1 cellular context compared by ENCODE assay signal in genomic region chr11:59427068-59427382, GRCh38.
TF ChIP-seq lines count a peak whose summit lies in the region.

No MANE protein-coding gene starts in this region.

TF ChIP-seq in H1, 55 proteins besides CTCF, POLR2A, EP300 and RAD21:
- no peak for TF ChIP-seq CHD7 (IDR thresholded peaks at IDR 0.05; ENCODE audit: insufficient replicate concordance, low read length)
- no peak for TF ChIP-seq JUN (IDR thresholded peaks at IDR 0.05; ENCODE audit: low read depth, low read length)
- no peak for TF ChIP-seq ATF3 (IDR thresholded peaks at IDR 0.05; ENCODE audit: insufficient read depth, low read depth, low read length)
- no peak for TF ChIP-seq ASH2L (IDR thresholded peaks at IDR 0.05; ENCODE audit: low read length)
- no peak for TF ChIP-seq RBBP5 (IDR thresholded peaks at IDR 0.05; ENCODE audit: borderline replicate concordance, low read depth, low read length)
- TF ChIP-seq, protein P1, sequence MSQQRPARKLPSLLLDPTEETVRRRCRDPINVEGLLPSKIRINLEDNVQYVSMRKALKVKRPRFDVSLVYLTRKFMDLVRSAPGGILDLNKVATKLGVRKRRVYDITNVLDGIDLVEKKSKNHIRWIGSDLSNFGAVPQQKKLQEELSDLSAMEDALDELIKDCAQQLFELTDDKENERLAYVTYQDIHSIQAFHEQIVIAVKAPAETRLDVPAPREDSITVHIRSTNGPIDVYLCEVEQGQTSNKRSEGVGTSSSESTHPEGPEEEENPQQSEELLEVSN (IDR thresholded peaks at IDR 0.05), result no peak
- no peak for TF ChIP-seq SP2 (IDR thresholded peaks at IDR 0.05; ENCODE audit: low read length)
- TF ChIP-seq CREB1 (IDR thresholded peaks at IDR 0.05), result no peak
- TF ChIP-seq SRF (IDR thresholded peaks at IDR 0.05; ENCODE audit: low read depth, low read length), result no peak
- no peak for TF ChIP-seq KDM5A (IDR thresholded peaks at IDR 0.05; ENCODE audit: low read length)
- TF ChIP-seq, protein P2, sequence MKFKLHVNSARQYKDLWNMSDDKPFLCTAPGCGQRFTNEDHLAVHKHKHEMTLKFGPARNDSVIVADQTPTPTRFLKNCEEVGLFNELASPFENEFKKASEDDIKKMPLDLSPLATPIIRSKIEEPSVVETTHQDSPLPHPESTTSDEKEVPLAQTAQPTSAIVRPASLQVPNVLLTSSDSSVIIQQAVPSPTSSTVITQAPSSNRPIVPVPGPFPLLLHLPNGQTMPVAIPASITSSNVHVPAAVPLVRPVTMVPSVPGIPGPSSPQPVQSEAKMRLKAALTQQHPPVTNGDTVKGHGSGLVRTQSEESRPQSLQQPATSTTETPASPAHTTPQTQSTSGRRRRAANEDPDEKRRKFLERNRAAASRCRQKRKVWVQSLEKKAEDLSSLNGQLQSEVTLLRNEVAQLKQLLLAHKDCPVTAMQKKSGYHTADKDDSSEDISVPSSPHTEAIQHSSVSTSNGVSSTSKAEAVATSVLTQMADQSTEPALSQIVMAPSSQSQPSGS (IDR thresholded peaks at IDR 0.05; ENCODE audit: low read length), result no peak
- TF ChIP-seq BRCA1 (IDR thresholded peaks at IDR 0.05; ENCODE audit: low read depth, low read length), result no peak
- TF ChIP-seq HDAC6 (IDR thresholded peaks at IDR 0.05; ENCODE audit: low read depth, low read length), result no peak
- no peak for TF ChIP-seq TAF1 (IDR thresholded peaks at IDR 0.05; ENCODE audit: low read depth, low read length)
- TF ChIP-seq CEBPB (IDR thresholded peaks at IDR 0.05; ENCODE audit: low read depth, low read length), result no peak
